17 cellular contexts compared by ENCODE assay signal in the genomic region with DNA sequence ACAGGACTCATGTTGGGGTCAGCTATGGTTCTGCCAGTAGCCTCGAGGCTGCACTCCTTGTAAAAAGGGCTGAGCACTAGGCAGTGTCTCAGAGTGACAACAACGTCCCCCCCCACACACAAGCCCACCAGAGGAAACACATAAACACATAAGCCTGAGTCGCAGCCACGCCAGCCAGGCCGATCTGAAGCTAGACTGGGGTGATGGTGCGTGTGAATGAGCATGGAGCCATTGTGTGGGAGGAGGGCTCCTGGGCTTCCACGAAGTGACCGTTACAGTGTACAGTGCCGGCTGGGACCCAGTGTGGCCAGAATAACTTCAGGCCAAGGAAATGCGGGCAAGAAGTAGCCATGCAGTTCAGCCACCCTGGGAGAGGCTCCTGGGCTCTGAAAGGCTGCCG. TPM values are rescaled to one million over a fixed set of nuclear protein-coding genes. Genes with fewer than 3 reads are reported as not detected.
DNase-seq lines count a peak whose midpoint lies in the region; ATAC-seq lines count a peak whose summit lies in the region.
"Had no signal": no experiment of that assay in that cellular context is flagged by ENCODE, and none has a peak within 500 bp of the region (broad histone marks: within the 10 kb centered on the region; RNA-seq: fewer than 3 reads in every experiment).

No MANE protein-coding gene starts in this region.

- POLR2A ChIA-PET in activated CD4-positive, alpha-beta T cell treated with anti-CD3 and anti-CD28 coated beads for 36 hours (lab: Charles Lee) = no interaction called here
- POLR2A ChIA-PET in activated CD8-positive, alpha-beta T cell treated with anti-CD3 and anti-CD28 coated beads, Interleukin-2, amount 10 ng/mL, durations not matched to agents 7 days and 5 days (lab: Charles Lee) = interaction anchor here (0.6 to 1.7 kb wide), 5 partner anchors 9 to 50 kb away, joined by 3 to 4 read pairs (median 3); no protein-coding TSS in a partner anchor

- H3K27me3 ChIP-seq in BLaER1 treated with 17β-estradiol and CSF1 and Interleukin-3, amounts not matched to agents 10 nM and 100 nM = no peaks in the 10 kb centered on the region

- H4K20me1 ChIP-seq in BLaER1 treated with 17β-estradiol and CSF1 and Interleukin-3, amounts not matched to agents 10 nM and 100 nM = no peaks in the 10 kb centered on the region

- H3K9me3 ChIP-seq in BLaER1 treated with 17β-estradiol and CSF1 and Interleukin-3, amounts not matched to agents 10 nM and 100 nM (replicated peaks in 1 of 11) = no peaks in the 10 kb centered on the region

- H3K36me3 ChIP-seq in BLaER1 treated with 17β-estradiol and CSF1 and Interleukin-3, amounts not matched to agents 10 nM and 100 nM = no peaks in the 10 kb centered on the region

- H3K4me3 Mint-ChIP-seq in activated CD4-positive, alpha-beta T cell treated with anti-CD3 and anti-CD28 coated beads for 36 hours = no peak overlapping the region
- no peak overlapping the region for H3K4me3 Mint-ChIP-seq in activated CD8-positive, alpha-beta T cell treated with anti-CD3 and anti-CD28 coated beads, Interleukin-2, amount 10 ng/mL, durations not matched to agents 7 days and 5 days
- H3K4me3 Mint-ChIP-seq: B cell; CD8-positive, alpha-beta T cell had no signal

- peak overlapping the region in 10 of 11 experiments; percentile 2 to 95 (median 85); a peak in 14 of 22 replicates for H3K4me2 ChIP-seq in BLaER1 treated with 17β-estradiol and CSF1 and Interleukin-3, amounts not matched to agents 10 nM and 100 nM

- peaks cover 43 to 93% (median 74%) of the 10 kb centered on the region in 10 experiments for H3K4me1 ChIP-seq in BLaER1 treated with 17β-estradiol and CSF1 and Interleukin-3, amounts not matched to agents 10 nM and 100 nM

- H3K27ac Mint-ChIP-seq in activated CD4-positive, alpha-beta T cell treated with anti-CD3 and anti-CD28 coated beads for 36 hours = peak overlapping the region; percentile 96
- H3K27ac Mint-ChIP-seq in activated CD8-positive, alpha-beta T cell treated with anti-CD3 and anti-CD28 coated beads, Interleukin-2, amount 10 ng/mL, durations not matched to agents 7 days and 5 days = peak overlapping the region; percentile 11
- H3K27ac Mint-ChIP-seq: B cell; CD8-positive, alpha-beta T cell had no signal

- CTCF ChIA-PET in activated CD4-positive, alpha-beta T cell treated with anti-CD3 and anti-CD28 coated beads for 36 hours (lab: Charles Lee) = interaction anchor here (0.8 to 1.5 kb wide), 3 partner anchors 22 to 25 kb away, joined by 3 to 4 read pairs (median 3); no protein-coding TSS in a partner anchor
- CTCF ChIA-PET in activated CD8-positive, alpha-beta T cell treated with anti-CD3 and anti-CD28 coated beads, Interleukin-2, amount 10 ng/mL, durations not matched to agents 7 days and 5 days (lab: Charles Lee) = interaction anchor here (1.2 to 11.5 kb wide), 4 partner anchors 11 to 49 kb away, joined by 3 to 186 read pairs (median 4); partner anchors contain the start of gene VSIR

- no peaks in the 10 kb centered on the region for H3K27me3 Mint-ChIP-seq in activated CD4-positive, alpha-beta T cell treated with anti-CD3 and anti-CD28 coated beads for 36 hours
- no peaks in the 10 kb centered on the region for H3K27me3 Mint-ChIP-seq in activated CD8-positive, alpha-beta T cell treated with anti-CD3 and anti-CD28 coated beads, Interleukin-2, amount 10 ng/mL, durations not matched to agents 7 days and 5 days (ENCODE audit: low read depth)

- ATAC-seq in activated CD4-positive, alpha-beta T cell treated with anti-CD3 and anti-CD28 coated beads for 36 hours = no peak
- no peak for ATAC-seq in activated CD8-positive, alpha-beta T cell treated with anti-CD3 and anti-CD28 coated beads, Interleukin-2, amount 10 ng/mL, durations not matched to agents 7 days and 5 days
- ATAC-seq in GM18867 (IDR thresholded peaks at IDR 0.05; ENCODE audit: unreplicated experiment) (no peak), GM19023 (IDR thresholded peaks at IDR 0.05; ENCODE audit: unreplicated experiment) (no peak)
- ATAC-seq: CD8-positive, alpha-beta T cell; Panc1 had no signal

- peaks cover 6% of the 10 kb centered on the region for H3K36me3 Mint-ChIP-seq in activated CD4-positive, alpha-beta T cell treated with anti-CD3 and anti-CD28 coated beads for 36 hours (ENCODE audit: low read depth)
- no peaks in the 10 kb centered on the region for H3K36me3 Mint-ChIP-seq in activated CD8-positive, alpha-beta T cell treated with anti-CD3 and anti-CD28 coated beads, Interleukin-2, amount 10 ng/mL, durations not matched to agents 7 days and 5 days (ENCODE audit: low read depth)
- H3K36me3 Mint-ChIP-seq: CD8-positive, alpha-beta T cell had no signal

- peak overlapping the region in 4 of 11 experiments; percentile 21 to 51 (median 37); a peak in 4 of 22 replicates for H3K9ac ChIP-seq in BLaER1 treated with 17β-estradiol and CSF1 and Interleukin-3, amounts not matched to agents 10 nM and 100 nM

- no peak for DNase-seq in activated CD4-positive, alpha-beta T cell treated with anti-CD3 and anti-CD28 coated beads for 36 hours
- DNase-seq in activated CD4-positive, alpha-beta T cell treated with anti-CD3 and anti-CD28 coated beads, Interleukin-2, amount 50 U/mL, for 1 hour = no peak
- DNase-seq in activated CD8-positive, alpha-beta T cell treated with anti-CD3 and anti-CD28 coated beads, Interleukin-2, amount 10 ng/mL, durations not matched to agents 7 days and 5 days = no peak
- DNase-seq in left kidney (ENCODE audit: low read depth, low spot score) = peak; percentile 75
- DNase-seq in NOMO-1 treated with DMSO at 0.1 percent for 48 hours (lab: John Stamatoyannopoulos, UW; ENCODE audit: unreplicated experiment) = no peak
- DNase-seq: CD8-positive, alpha-beta T cell; GF-D8; KG1; NCI-H1092; NCI-H524 had no signal

- H3K4me1 Mint-ChIP-seq in activated CD4-positive, alpha-beta T cell treated with anti-CD3 and anti-CD28 coated beads for 36 hours = peaks cover 60% of the 10 kb centered on the region
- peaks cover 60% of the 10 kb centered on the region for H3K4me1 Mint-ChIP-seq in activated CD8-positive, alpha-beta T cell treated with anti-CD3 and anti-CD28 coated beads, Interleukin-2, amount 10 ng/mL, durations not matched to agents 7 days and 5 days (ENCODE audit: low read depth)

- peak overlapping the region in 7 of 11 experiments; percentile 46 to 97 (median 94); a peak in 10 of 22 replicates for H3K27ac ChIP-seq in BLaER1 treated with 17β-estradiol and CSF1 and Interleukin-3, amounts not matched to agents 10 nM and 100 nM
- H3K27ac ChIP-seq: 22Rv1 had no signal

- H3K4me3 ChIP-seq in BLaER1 treated with 17β-estradiol and CSF1 and Interleukin-3, amounts not matched to agents 10 nM and 100 nM = no peak overlapping the region

- intact Hi-C loops in activated CD4-positive, alpha-beta T cell treated with anti-CD3 and anti-CD28 coated beads for 36 hours (cut with DNase I, micrococcal nuclease) = no loop called here

- no peaks in the 10 kb centered on the region for H3K9me3 Mint-ChIP-seq in activated CD4-positive, alpha-beta T cell treated with anti-CD3 and anti-CD28 coated beads for 36 hours (ENCODE audit: low read depth)
- no peaks in the 10 kb centered on the region for H3K9me3 Mint-ChIP-seq in activated CD8-positive, alpha-beta T cell treated with anti-CD3 and anti-CD28 coated beads, Interleukin-2, amount 10 ng/mL, durations not matched to agents 7 days and 5 days (ENCODE audit: insufficient read depth)
- H3K9me3 Mint-ChIP-seq: CD8-positive, alpha-beta T cell had no signal

RNA-seq across cellular contexts. Expression of gene C10orf105, which starts 3.7 kb away (rescaled TPM):
- total RNA-seq in activated CD4-positive, alpha-beta T cell treated with anti-CD3 and anti-CD28 coated beads for 36 hours = under 1 TPM; 0.34 to 0.40 TPM
- total RNA-seq in activated CD8-positive, alpha-beta T cell treated with anti-CD3 and anti-CD28 coated beads, Interleukin-2, amount 10 ng/mL, durations not matched to agents 7 days and 5 days = 1 to 10 TPM in 1 of 2 experiments, under 1 TPM in 1; 0.73 to 1.1 TPM
- total RNA-seq: B cell, M059J had no signal

RNA-seq across cellular contexts. Expression of gene VSIR, which starts 50.0 kb away (rescaled TPM):
- 100 to 1,000 TPM in 1 of 2 experiments, 10 to 100 TPM in 1; 78.2 to 104 TPM for total RNA-seq in activated CD4-positive, alpha-beta T cell treated with anti-CD3 and anti-CD28 coated beads for 36 hours
- total RNA-seq in activated CD8-positive, alpha-beta T cell treated with anti-CD3 and anti-CD28 coated beads, Interleukin-2, amount 10 ng/mL, durations not matched to agents 7 days and 5 days = 100 to 1,000 TPM; 127 to 133 TPM
